1 cellular context compared by ENCODE assay signal in genomic region chr3:73404450-73404849, GRCh38.
TF ChIP-seq lines count a peak whose summit lies in the region.

No MANE protein-coding gene starts in this region.

TF ChIP-seq in H1, 55 proteins besides CTCF, POLR2A, EP300 and RAD21:
- no peak for TF ChIP-seq BRCA1 (IDR thresholded peaks at IDR 0.05; ENCODE audit: low read depth, low read length)
- TF ChIP-seq CHD2 (IDR thresholded peaks at IDR 0.05; ENCODE audit: low read length), result no peak
- 0 out of 2 replicates have a peak, but pooled peaks have one; percentile 14 for TF ChIP-seq TEAD4 (IDR thresholded peaks at IDR 0.05; ENCODE audit: low read depth, low read length)
